In genomic region chr10:58621379-58622077, GRCh38 we compare ENCODE assay signal across 38 cellular contexts.
"Had no signal": no experiment of that assay in that cellular context is flagged by ENCODE, and none has a peak within 500 bp of the region (broad histone marks: within the 10 kb centered on the region; RNA-seq: fewer than 3 reads in every experiment).

No MANE protein-coding gene starts in this region.

- H3K4me1 ChIP-seq: adrenal gland, sigmoid colon, thyroid gland, upper lobe of left lung had no signal

- H3K27ac ChIP-seq: adrenal gland, cardiac muscle cell, ovary, sigmoid colon, thyroid gland, upper lobe of left lung, VCaP had no signal

- H3K27me3 ChIP-seq: adrenal gland, cardiac muscle cell, dorsolateral prefrontal cortex, ovary, sigmoid colon, thyroid gland, upper lobe of left lung had no signal

- H3K9me3 Mint-ChIP-seq: activated CD4-positive, alpha-beta memory T cell treated with anti-CD3 and anti-CD28 coated beads for 36 hours; activated CD4-positive, alpha-beta T cell treated with anti-CD3 and anti-CD28 coated beads, Interleukin-2, amount 10 ng/mL, durations not matched to agents 24 days and 14 days; activated naive CD4-positive, alpha-beta T cell treated with anti-CD3 and anti-CD28 coated beads for 36 hours; activated naive CD8-positive, alpha-beta T cell treated with anti-CD3 and anti-CD28 coated beads for 36 hours; activated T-helper 1 cell treated with anti-CD3 and anti-CD28 coated beads, Interleukin-12 subunit alpha, Interleukin-12 subunit beta, Interleukin-2, Interleukin-4 antibody, amounts not matched to agents 30 ng/mL and 10 ng/mL and 1 ng/mL, durations not matched to agents 14 hours and 24 hours and 36 hours; stimulated activated memory B cell treated with anti-CD40 and anti-IgM and Interleukin-4, amounts not matched to agents 10 μg/mL and 1 μg/mL and 100 μg/mL, for 72 hours; stimulated activated naive CD8-positive, alpha-beta T cell treated with anti-CD3 and anti-CD28 coated beads, Interleukin-15, amount 100 ng/mL, for 72 hours; T-helper 1 cell treated with Interleukin-12 subunit alpha and Interleukin-12 subunit beta and Interleukin-4 antibody, amounts not matched to agents 30 μg/mL and 1 μg/mL, for 36 hours had no signal

- H3K9me3 ChIP-seq: adrenal gland, ovary, sigmoid colon, thyroid gland, upper lobe of left lung had no signal

- H3K4me1 Mint-ChIP-seq: activated CD4-positive, alpha-beta T cell treated with anti-CD3 and anti-CD28 coated beads, Interleukin-2, amount 10 ng/mL, durations not matched to agents 24 days and 14 days; activated naive CD8-positive, alpha-beta T cell treated with anti-CD3 and anti-CD28 coated beads for 36 hours; naive thymus-derived CD8-positive, alpha-beta T cell; stimulated activated memory B cell treated with anti-CD40 and anti-IgM and Interleukin-4, amounts not matched to agents 10 μg/mL and 1 μg/mL and 100 μg/mL, for 72 hours; stimulated activated naive CD8-positive, alpha-beta T cell treated with anti-CD3 and anti-CD28 coated beads, Interleukin-15, amount 100 ng/mL, for 72 hours had no signal

- H3K36me3 ChIP-seq: adrenal gland, cardiac muscle cell, ovary, sigmoid colon, thyroid gland, upper lobe of left lung had no signal

- H3K27ac Mint-ChIP-seq: activated CD4-positive, alpha-beta memory T cell treated with anti-CD3 and anti-CD28 coated beads for 36 hours; activated CD4-positive, alpha-beta T cell treated with anti-CD3 and anti-CD28 coated beads, Interleukin-2, amount 10 ng/mL, durations not matched to agents 24 days and 14 days; activated naive CD4-positive, alpha-beta T cell treated with anti-CD3 and anti-CD28 coated beads for 36 hours; activated naive CD8-positive, alpha-beta T cell treated with anti-CD3 and anti-CD28 coated beads for 36 hours; activated T-helper 1 cell treated with anti-CD3 and anti-CD28 coated beads, Interleukin-12 subunit alpha, Interleukin-12 subunit beta, Interleukin-2, Interleukin-4 antibody, amounts not matched to agents 30 ng/mL and 10 ng/mL and 1 ng/mL, durations not matched to agents 14 hours and 24 hours and 36 hours; naive thymus-derived CD8-positive, alpha-beta T cell; progenitor cell of endocrine pancreas; stimulated activated memory B cell treated with anti-CD40 and anti-IgM and Interleukin-4, amounts not matched to agents 10 μg/mL and 1 μg/mL and 100 μg/mL, for 72 hours; stimulated activated naive CD8-positive, alpha-beta T cell treated with anti-CD3 and anti-CD28 coated beads, Interleukin-15, amount 100 ng/mL, for 72 hours; T-helper 1 cell treated with Interleukin-12 subunit alpha and Interleukin-12 subunit beta and Interleukin-4 antibody, amounts not matched to agents 30 μg/mL and 1 μg/mL, for 36 hours had no signal

- H3K36me3 Mint-ChIP-seq: activated CD4-positive, alpha-beta memory T cell treated with anti-CD3 and anti-CD28 coated beads for 36 hours; activated naive CD8-positive, alpha-beta T cell treated with anti-CD3 and anti-CD28 coated beads for 36 hours; naive thymus-derived CD8-positive, alpha-beta T cell; stimulated activated memory B cell treated with anti-CD40 and anti-IgM and Interleukin-4, amounts not matched to agents 10 μg/mL and 1 μg/mL and 100 μg/mL, for 72 hours had no signal

- H3K4me3 ChIP-seq: adrenal gland, cardiac muscle cell, coronary artery, dorsolateral prefrontal cortex, ovary, sigmoid colon, thyroid gland, upper lobe of left lung had no signal

- ATAC-seq: left cardiac atrium; naive thymus-derived CD8-positive, alpha-beta T cell; stimulated activated memory B cell treated with anti-CD40 and anti-IgM and Interleukin-4, amounts not matched to agents 10 μg/mL and 1 μg/mL and 100 μg/mL, for 72 hours; stimulated activated naive CD8-positive, alpha-beta T cell treated with anti-CD3 and anti-CD28 coated beads, Interleukin-15, amount 100 ng/mL, for 72 hours had no signal

- DNase-seq: activated CD4-positive, alpha-beta memory T cell treated with anti-CD3 and anti-CD28 coated beads for 36 hours; activated CD4-positive, alpha-beta T cell treated with anti-CD3 and anti-CD28 coated beads, Interleukin-2, amount 10 ng/mL, durations not matched to agents 24 days and 14 days; activated CD4-positive, CD25-positive, alpha-beta regulatory T cell treated with anti-CD3 and anti-CD28 coated beads, Interleukin-2, amount 50 U/mL, for 72 hours; activated CD8-positive, alpha-beta memory T cell treated with anti-CD3 and anti-CD28 coated beads, Interleukin-2, amount 50 U/mL, for 4 hours; activated effector memory CD4-positive, alpha-beta T cell treated with anti-CD3 and anti-CD28 coated beads, Interleukin-2, amount 50 U/mL, for 16 hours; activated naive CD4-positive, alpha-beta T cell treated with anti-CD3 and anti-CD28 coated beads for 36 hours; activated naive CD8-positive, alpha-beta T cell treated with anti-CD3 and anti-CD28 coated beads for 36 hours; activated T-cell treated with anti-CD3 and anti-CD28 coated beads, Interleukin-2, amount 50 U/mL, for 1 hour; adrenal gland; aorta; cerebellar nuclear complex; dorsolateral prefrontal cortex; effector memory CD4-positive, alpha-beta T cell; head of caudate nucleus; hippocampal formation; left cardiac atrium; midbrain; naive thymus-derived CD8-positive, alpha-beta T cell; ovary; retina; sigmoid colon; small intestine; stimulated activated CD4-positive, alpha-beta T cell treated with anti-CD3 and anti-CD28 coated beads, Interleukin-1b, Interleukin-23, amount 100 ng/mL, for 48 hours; stimulated activated CD4-positive, alpha-beta T cell treated with anti-CD3 and anti-CD28 coated beads, Interleukin-4, amount 100 ng/mL, for 4 hours; stimulated activated CD8-positive, alpha-beta memory T cell treated with anti-CD3 and anti-CD28 coated beads, Interleukin-4, amount 100 ng/mL, for 48 hours; stimulated activated naive CD8-positive, alpha-beta T cell treated with anti-CD3 and anti-CD28 coated beads, Interleukin-15, amount 100 ng/mL, for 72 hours; substantia nigra; T-helper 9 cell; thyroid gland; upper lobe of left lung had no signal

- H3K27me3 Mint-ChIP-seq: activated CD4-positive, alpha-beta memory T cell treated with anti-CD3 and anti-CD28 coated beads for 36 hours; activated CD4-positive, alpha-beta T cell treated with anti-CD3 and anti-CD28 coated beads, Interleukin-2, amount 10 ng/mL, durations not matched to agents 24 days and 14 days; activated naive CD8-positive, alpha-beta T cell treated with anti-CD3 and anti-CD28 coated beads for 36 hours; brain; progenitor cell of endocrine pancreas; stimulated activated memory B cell treated with anti-CD40 and anti-IgM and Interleukin-4, amounts not matched to agents 10 μg/mL and 1 μg/mL and 100 μg/mL, for 72 hours; stimulated activated naive CD8-positive, alpha-beta T cell treated with anti-CD3 and anti-CD28 coated beads, Interleukin-15, amount 100 ng/mL, for 72 hours had no signal

- H3K4me3 Mint-ChIP-seq: activated CD4-positive, alpha-beta memory T cell treated with anti-CD3 and anti-CD28 coated beads for 36 hours; activated CD4-positive, alpha-beta T cell treated with anti-CD3 and anti-CD28 coated beads, Interleukin-2, amount 10 ng/mL, durations not matched to agents 24 days and 14 days; activated naive CD4-positive, alpha-beta T cell treated with anti-CD3 and anti-CD28 coated beads for 36 hours; activated naive CD8-positive, alpha-beta T cell treated with anti-CD3 and anti-CD28 coated beads for 36 hours; activated T-helper 1 cell treated with anti-CD3 and anti-CD28 coated beads, Interleukin-12 subunit alpha, Interleukin-12 subunit beta, Interleukin-2, Interleukin-4 antibody, amounts not matched to agents 30 ng/mL and 10 ng/mL and 1 ng/mL, durations not matched to agents 14 hours and 24 hours and 36 hours; brain; naive thymus-derived CD8-positive, alpha-beta T cell; stimulated activated memory B cell treated with anti-CD40 and anti-IgM and Interleukin-4, amounts not matched to agents 10 μg/mL and 1 μg/mL and 100 μg/mL, for 72 hours; stimulated activated naive CD8-positive, alpha-beta T cell treated with anti-CD3 and anti-CD28 coated beads, Interleukin-15, amount 100 ng/mL, for 72 hours; T-helper 1 cell treated with Interleukin-12 subunit alpha and Interleukin-12 subunit beta and Interleukin-4 antibody, amounts not matched to agents 30 μg/mL and 1 μg/mL, for 36 hours had no signal
